ENCODE assay signal across 1 cellular context in the genomic region with DNA sequence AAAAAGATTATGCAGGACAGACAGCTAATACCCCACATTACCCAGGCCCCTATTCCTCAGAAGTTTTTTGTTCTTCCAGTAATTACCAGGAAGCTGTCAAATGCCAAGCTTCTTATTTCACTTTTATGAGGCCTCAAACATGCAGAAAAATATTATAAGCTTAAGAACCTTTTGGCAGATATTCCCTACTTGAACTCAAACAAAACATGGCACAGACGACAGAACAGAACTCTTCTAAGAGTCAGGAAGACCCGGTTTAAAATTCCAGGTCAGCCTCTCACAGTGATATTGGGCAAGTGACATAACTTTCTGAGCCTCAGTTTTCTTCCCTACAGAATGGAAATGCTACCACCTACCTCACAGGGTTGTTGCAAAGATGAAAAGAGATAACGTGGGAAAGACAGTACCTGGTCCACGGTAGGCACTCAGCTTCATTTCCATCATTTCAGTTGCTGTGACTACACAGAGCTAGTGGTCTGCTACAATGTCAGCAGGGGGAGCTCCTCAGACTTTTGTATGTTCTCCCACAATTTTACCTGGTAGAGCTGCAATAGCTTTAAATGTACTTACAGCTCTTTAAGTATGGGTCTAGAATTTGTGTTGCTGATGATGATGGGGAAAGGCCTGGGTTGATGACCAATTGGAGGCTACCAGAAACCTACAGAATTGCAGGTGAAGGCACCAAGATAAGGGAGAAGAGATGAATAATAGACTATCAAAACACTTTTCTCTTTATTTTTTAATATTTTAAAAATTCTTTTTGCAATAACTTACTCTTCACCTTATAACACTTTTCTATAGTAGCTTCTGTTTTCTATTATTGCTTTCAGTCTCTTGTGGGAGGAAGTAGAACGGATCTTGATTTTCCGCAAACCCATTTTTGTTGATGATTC.
TF ChIP-seq lines count a peak whose summit lies in the region.

No MANE protein-coding gene starts in this region.

TF ChIP-seq in GM12878, 131 proteins besides CTCF, POLR2A, EP300 and RAD21 (continued from another document):
- no peak for TF ChIP-seq ZBTB11 (CRISPR knock-in tag; IDR thresholded peaks at IDR 0.05)
- no peak for TF ChIP-seq SREBF2 (IDR thresholded peaks at IDR 0.05; ENCODE audit: low read length)
- TF ChIP-seq SMARCA5 (IDR thresholded peaks at IDR 0.05), result 0 out of 2 replicates have a peak, but pooled peaks have one; percentile 38
- TF ChIP-seq SMC3 (IDR thresholded peaks at IDR 0.05; ENCODE audit: borderline replicate concordance, low read length), result peak; percentile 60; the same call in 1 of the 2 replicates
